ENCODE assay signal across 8 cellular contexts in the genomic region with DNA sequence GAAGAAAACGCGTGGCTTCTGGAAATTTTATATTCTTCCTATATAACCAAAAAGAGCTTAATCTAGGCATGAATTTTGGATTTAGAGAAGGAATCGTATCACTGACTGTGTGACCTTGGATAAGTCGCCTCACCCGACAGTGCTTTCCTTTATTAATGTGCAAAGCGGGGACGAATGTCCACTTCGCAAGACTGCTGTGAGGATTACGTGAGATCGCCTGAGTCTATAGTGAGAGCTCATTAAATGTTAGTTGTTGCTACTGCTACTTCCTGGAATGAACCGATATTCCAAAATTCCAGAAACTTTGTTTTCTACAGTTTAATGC. TPM values are rescaled to one million over a fixed set of nuclear protein-coding genes. Genes with fewer than 3 reads are reported as not detected.
DNase-seq lines count a peak whose midpoint lies in the region; ATAC-seq, FAIRE-seq and TF ChIP-seq lines count a peak whose summit lies in the region.

No MANE protein-coding gene starts in this region.

- H3K4me2 ChIP-seq in A549 (peak overlapping the region; percentile 98), KMS-11 (no peak overlapping the region; the same call in 1 of the 2 replicates), neuronal stem cell (ENCODE audit: insufficient read depth, low read length, poor library complexity, severe bottlenecking) (peak overlapping the region; percentile 33)

- no peak overlapping the region for H2BK5ac ChIP-seq in neuronal stem cell (ENCODE audit: low read length)

- no peak overlapping the region for H2AK5ac ChIP-seq in neuronal stem cell (ENCODE audit: low read depth, low read length)

- H3K79me2 ChIP-seq in KMS-11 (ENCODE audit: insufficient read depth, low read depth): no peaks in the 10 kb centered on the region

- H3K27ac ChIP-seq in A549: peak overlapping the region; percentile 70 to 83
- H3K27ac ChIP-seq in KMS-11: no peak overlapping the region
- no peak overlapping the region for H3K27ac ChIP-seq in neuronal stem cell (replicated peaks; ENCODE audit: low read length)

- ATAC-seq in A549 (peak; percentile 60 to 67; a peak in 5 of 6 replicates), GM19023 (IDR thresholded peaks at IDR 0.05; ENCODE audit: unreplicated experiment) (peak; percentile 28)

- no peaks in the 10 kb centered on the region for H3K79me1 ChIP-seq in neuronal stem cell (ENCODE audit: low read depth, low read length)

- H4K8ac ChIP-seq in neuronal stem cell (ENCODE audit: low read depth, low read length): no peak overlapping the region

- TF ChIP-seq EP300 in A549 (IDR thresholded peaks at IDR 0.05): no peak

- H3K23ac ChIP-seq in neuronal stem cell (ENCODE audit: low read depth, low read length, poor library complexity): no peak overlapping the region

- no peak overlapping the region for H3K18ac ChIP-seq in neuronal stem cell (ENCODE audit: low read length)

- H3K14ac ChIP-seq in neuronal stem cell (ENCODE audit: low read length): no peak overlapping the region

- POLR2A ChIA-PET in A549 (lab: Yijun Ruan, JAX): interaction anchor here (0.5 kb wide), 1 partner anchor 299 kb away, joined by 4 read pairs; no protein-coding TSS in a partner anchor

- 12% methylated on average over 11 of the region's 11 CpGs for WGBS in A549 (ENCODE audit: missing lambda C conversion rate)
- no CpG with 5 or more reads among the region's 11 CpGs for WGBS in neuronal stem cell (ENCODE audit: extremely low coverage in 2 of 2, insufficient read length in 2 of 2, insufficient replicate concordance in 1 of 2), 2 donors

- H2BK15ac ChIP-seq in neuronal stem cell (ENCODE audit: low read length): no peak overlapping the region

- H4K91ac ChIP-seq in neuronal stem cell (ENCODE audit: low read depth, low read length, poor library complexity): no peak overlapping the region

- no peak overlapping the region for H2BK120ac ChIP-seq in neuronal stem cell (ENCODE audit: low read depth, low read length)

- H3K9ac ChIP-seq in KMS-11: no peak overlapping the region; the same call in 1 of the 2 replicates
- no peak overlapping the region for H3K9ac ChIP-seq in neuronal stem cell (ENCODE audit: low read depth, low read length, poor library complexity)

- H3K36me3 ChIP-seq in KMS-11 (ENCODE audit: insufficient read depth) (no peaks in the 10 kb centered on the region), neuronal stem cell (replicated peaks in 1 of 2; ENCODE audit: control insufficient read depth in 2 of 2, insufficient read depth in 2 of 2, low read length in 2 of 2) (no peaks in the 10 kb centered on the region)

- H3K4me1 ChIP-seq in A549 (peaks cover 4% of the 10 kb centered on the region; the same call in 1 of the 3 replicates), KMS-11 (ENCODE audit: low read depth, poor library complexity, severe bottlenecking) (no peaks in the 10 kb centered on the region), neuronal stem cell (ENCODE audit: control insufficient read depth in 2 of 2, insufficient read depth in 1 of 2, low read depth in 1 of 2, low read length in 2 of 2) (no peaks in the 10 kb centered on the region)

- CTCF ChIA-PET in A549 (lab: Yijun Ruan, JAX): no interaction called here

- no peaks in the 10 kb centered on the region for H3K27me3 ChIP-seq in KMS-11 (ENCODE audit: insufficient read depth, low read depth)
- H3K27me3 ChIP-seq in neuronal stem cell (ENCODE audit: control insufficient read depth in 3 of 3, insufficient read depth in 3 of 3, low read depth in 1 of 3, low read length in 3 of 3): peaks cover 0 to 69% (median 21%) of the 10 kb centered on the region in 3 experiments

- no peak for FAIRE-seq in A549 (lab: Jason Lieb, UNC)

- TF ChIP-seq RAD21 in A549 (conservative IDR thresholded peaks at IDR 0.05 in 1 of 2, IDR thresholded peaks at IDR 0.05 in 1 of 2): no peak

- peak overlapping the region; percentile 79 for H3K4me3 ChIP-seq in A549
- no peak overlapping the region for H3K4me3 ChIP-seq in KMS-11 (IDR thresholded peaks at IDR 0.05; ENCODE audit: insufficient read depth, low read depth, low read length)
- peak overlapping the region; percentile 74 for H3K4me3 ChIP-seq in epithelial cell of esophagus (ENCODE audit: low read length)
- H3K4me3 ChIP-seq in neuronal stem cell (ENCODE audit: low read length in 2 of 2): peak overlapping the region; percentile 51 to 69

- TF ChIP-seq CTCF in A549 (IDR thresholded peaks at IDR 0.05) (no peak), KMS-11 (conservative IDR thresholded peaks at IDR 0.05; ENCODE audit: low read depth, low read length) (no peak), epithelial cell of esophagus (IDR thresholded peaks at IDR 0.05; ENCODE audit: insufficient read depth, low read depth, low read length, missing control alignments) (no peak)

- DNase-seq in A549 (ENCODE audit: low read depth in 1 of 2, low spot score in 1 of 2): peak in 1 of 2 experiments; percentile 11
- peak; percentile 18 for DNase-seq in epithelial cell of esophagus (ENCODE audit: low read depth)
- DNase-seq in neuronal stem cell (ENCODE audit: low spot score): peak; percentile 4
- no peak for DNase-seq in NCI-H345 (lab: John Stamatoyannopoulos, UW)
- no peak for DNase-seq in effector CD4-positive, alpha-beta T cell
- no peak for DNase-seq in NCI-H146 (lab: John Stamatoyannopoulos, UW)

- H3K9me3 ChIP-seq in A549 (no peaks in the 10 kb centered on the region), neuronal stem cell (replicated peaks in 1 of 2; ENCODE audit: control insufficient read depth in 2 of 2, insufficient read depth in 1 of 2, low read depth in 1 of 2, low read length in 2 of 2) (no peaks in the 10 kb centered on the region)

- peak overlapping the region; percentile 85 for H2AFZ ChIP-seq in KMS-11 (ENCODE audit: low read depth)
- peak overlapping the region; percentile 85 for H2AFZ ChIP-seq in neuronal stem cell (ENCODE audit: low read length)

- no peaks in the 10 kb centered on the region for H4K20me1 ChIP-seq in KMS-11 (ENCODE audit: insufficient read depth)

- no peak overlapping the region for H3K4ac ChIP-seq in neuronal stem cell (ENCODE audit: low read length)

- TF ChIP-seq POLR2A in A549 (IDR thresholded peaks at IDR 0.05; ENCODE audit: low read length): no peak

- H2BK12ac ChIP-seq in neuronal stem cell (ENCODE audit: low read length): no peak overlapping the region

TF ChIP-seq in A549, 52 proteins besides CTCF, POLR2A, EP300 and RAD21:
- TF ChIP-seq HOXB5 (CRISPR knock-in tag; IDR thresholded peaks at IDR 0.05): no peak
- TF ChIP-seq, protein P1, sequence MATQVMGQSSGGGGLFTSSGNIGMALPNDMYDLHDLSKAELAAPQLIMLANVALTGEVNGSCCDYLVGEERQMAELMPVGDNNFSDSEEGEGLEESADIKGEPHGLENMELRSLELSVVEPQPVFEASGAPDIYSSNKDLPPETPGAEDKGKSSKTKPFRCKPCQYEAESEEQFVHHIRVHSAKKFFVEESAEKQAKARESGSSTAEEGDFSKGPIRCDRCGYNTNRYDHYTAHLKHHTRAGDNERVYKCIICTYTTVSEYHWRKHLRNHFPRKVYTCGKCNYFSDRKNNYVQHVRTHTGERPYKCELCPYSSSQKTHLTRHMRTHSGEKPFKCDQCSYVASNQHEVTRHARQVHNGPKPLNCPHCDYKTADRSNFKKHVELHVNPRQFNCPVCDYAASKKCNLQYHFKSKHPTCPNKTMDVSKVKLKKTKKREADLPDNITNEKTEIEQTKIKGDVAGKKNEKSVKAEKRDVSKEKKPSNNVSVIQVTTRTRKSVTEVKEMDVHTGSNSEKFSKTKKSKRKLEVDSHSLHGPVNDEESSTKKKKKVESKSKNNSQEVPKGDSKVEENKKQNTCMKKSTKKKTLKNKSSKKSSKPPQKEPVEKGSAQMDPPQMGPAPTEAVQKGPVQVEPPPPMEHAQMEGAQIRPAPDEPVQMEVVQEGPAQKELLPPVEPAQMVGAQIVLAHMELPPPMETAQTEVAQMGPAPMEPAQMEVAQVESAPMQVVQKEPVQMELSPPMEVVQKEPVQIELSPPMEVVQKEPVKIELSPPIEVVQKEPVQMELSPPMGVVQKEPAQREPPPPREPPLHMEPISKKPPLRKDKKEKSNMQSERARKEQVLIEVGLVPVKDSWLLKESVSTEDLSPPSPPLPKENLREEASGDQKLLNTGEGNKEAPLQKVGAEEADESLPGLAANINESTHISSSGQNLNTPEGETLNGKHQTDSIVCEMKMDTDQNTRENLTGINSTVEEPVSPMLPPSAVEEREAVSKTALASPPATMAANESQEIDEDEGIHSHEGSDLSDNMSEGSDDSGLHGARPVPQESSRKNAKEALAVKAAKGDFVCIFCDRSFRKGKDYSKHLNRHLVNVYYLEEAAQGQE (IDR thresholded peaks at IDR 0.05): peak; percentile 64; the same call in 1 of the 2 replicates

RNA-seq across cellular contexts. Expression of a gene that starts 0.4 kb away (rescaled TPM):
- 2.9 and 3.3 TPM in 2 replicates for polyA plus RNA-seq in A549 (2011; rRNA removed)
- polyA plus RNA-seq in A549 (2012; cell fraction: cytosol; rRNA removed): 0.14 and 0.22 TPM in 2 replicates
- polyA plus RNA-seq in A549 (2012; cell fraction: nucleus; rRNA removed): 0.11 and 0.22 TPM in 2 replicates
- polyA plus RNA-seq in A549 (2017; fragmentation: RNase III; extraction: RNeasy Plus Mini Kit Qiagen cat#74134 plus additional on column Dnase treatment): 2.6 to 3.3 TPM (median 3.2 TPM) in 3 replicates
- 1.3 and 1.6 TPM in 2 replicates for polyA minus RNA-seq in A549 (2011; rRNA and poly(A)+ RNA removed)
- 0.60 TPM for polyA plus RNA-seq in neuronal stem cell (2013, experiment 1 of 2)
- 0.64 TPM for polyA plus RNA-seq in neuronal stem cell (2013, experiment 2 of 2)

Comparison
In these comparisons a context has a peak if more than half of its experiments do, and no peak if none do; other contexts are left out.
1. DNase-seq: peak in epithelial cell of esophagus (single experiment) and neuronal stem cell (single experiment); none in NCI-H345 (single experiment), effector CD4-positive, alpha-beta T cell (single experiment) and NCI-H146 (single experiment).
2. H3K27ac ChIP-seq: peak in A549 (2 of 2); none in KMS-11 (single experiment) and neuronal stem cell (single experiment).